ENCODE assay signal across 1 cellular context in genomic region chr5:134651531-134651930, GRCh38.
A peak's percentile ranks its signal among the peaks of the same experiment; 100 is the strongest.
TF ChIP-seq lines count a peak whose summit lies in the region.

No MANE protein-coding gene starts in this region.

TF ChIP-seq in IMR-90, 13 proteins besides CTCF, POLR2A, EP300 and RAD21:
- no peak for TF ChIP-seq CHD1 (IDR thresholded peaks at IDR 0.05; ENCODE audit: low read depth, low read length)
- 0 out of 2 replicates have a peak, but pooled peaks have one; percentile 4 for TF ChIP-seq MAFK (IDR thresholded peaks at IDR 0.05; ENCODE audit: low read depth, low read length)
